ENCODE assay signal across 1 cellular context in genomic region chr17:57425903-57426574, GRCh38.
TF ChIP-seq lines count a peak whose summit lies in the region.

No MANE protein-coding gene starts in this region.

TF ChIP-seq in IMR-90, 13 proteins besides CTCF, POLR2A, EP300 and RAD21 (continued from another document):
- TF ChIP-seq ELK1 (IDR thresholded peaks at IDR 0.05; ENCODE audit: borderline replicate concordance, low read depth, low read length) (no peak), MXI1 (IDR thresholded peaks at IDR 0.05; ENCODE audit: borderline replicate concordance, low read depth, low read length) (no peak), BHLHE40 (IDR thresholded peaks at IDR 0.05; ENCODE audit: low read depth, low read length) (no peak)
